ENCODE assay signal across 20 cellular contexts in the genomic region with DNA sequence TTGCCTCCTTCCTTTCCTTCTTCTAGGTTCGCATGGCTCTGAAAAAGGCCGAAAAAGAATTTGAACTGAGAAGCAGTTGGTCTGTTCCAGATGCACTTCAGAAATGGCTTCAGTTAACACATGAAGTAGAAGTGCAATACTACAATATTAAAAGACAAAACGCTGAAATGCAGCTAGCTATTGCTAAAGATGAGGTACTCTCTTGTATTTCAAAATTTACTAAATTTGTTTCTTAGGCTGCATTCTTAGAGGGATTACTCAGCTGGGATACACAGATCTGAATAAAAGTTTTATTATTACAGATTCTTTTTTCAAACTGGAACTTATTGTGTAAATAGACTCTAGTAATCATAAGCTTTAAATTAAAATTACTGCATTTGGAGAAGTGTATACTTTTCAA.
DNase-seq lines count a peak whose midpoint lies in the region; ATAC-seq and TF ChIP-seq lines count a peak whose summit lies in the region.
"Had no signal": no experiment of that assay in that cellular context is flagged by ENCODE, and none has a peak within 500 bp of the region (broad histone marks: within the 10 kb centered on the region; RNA-seq: fewer than 3 reads in every experiment).

No MANE protein-coding gene starts in this region.

- H3K4me3 ChIP-seq in AG10803 (ENCODE audit: low read length): no peak overlapping the region
- no peak overlapping the region for H3K4me3 ChIP-seq in CD4-positive, alpha-beta memory T cell (ENCODE audit: low read length in 2 of 2)
- H3K4me3 ChIP-seq in tibial nerve: no peak overlapping the region
- H3K4me3 ChIP-seq: cardiac muscle cell, vagina had no signal

- TF ChIP-seq CTCF in AG10803 (conservative IDR thresholded peaks at IDR 0.05; ENCODE audit: low read length): no peak
- TF ChIP-seq CTCF in tibial nerve (IDR thresholded peaks at IDR 0.05): no peak

- POLR2A ChIA-PET in naive thymus-derived CD8-positive, alpha-beta T cell (lab: Charles Lee): interaction anchor here (1.0 kb wide), 1 partner anchor 146 kb away, joined by 5 read pairs; the partner anchor contains the start of gene STIM2
- POLR2A ChIA-PET in CD4-positive, alpha-beta memory T cell (lab: Charles Lee; ENCODE audit: partially characterized antibody): interaction anchor here (0.8 to 5.7 kb wide), 2 partner anchors 22 to 146 kb away, joined by 3 to 24 read pairs; partner anchors contain the start of gene STIM2

- H3K4me1 ChIP-seq in CD4-positive, alpha-beta memory T cell (ENCODE audit: insufficient read depth, low read length): peaks cover 26% of the 10 kb centered on the region
- peaks cover 0 to 51% (median 3%) of the 10 kb centered on the region in 4 donors for H3K4me1 ChIP-seq in tibial nerve

- peak; percentile 67 for DNase-seq in AG10803 (ENCODE audit: low read depth)
- peak; percentile 52 for DNase-seq in HCEC 1CT
- peak; percentile 39 for DNase-seq in dedifferentiated amniotic fluid mesenchymal stem cell (ENCODE audit: extremely low spot score)
- DNase-seq in naive thymus-derived CD8-positive, alpha-beta T cell: no peak
- no peak for DNase-seq in CD4-positive, alpha-beta memory T cell
- no peak for DNase-seq in stimulated activated CD4-positive, alpha-beta T cell treated with anti-CD3 and anti-CD28 coated beads, Interleukin-4, amount 100 ng/mL, for 1 hour
- DNase-seq in tibial nerve (ENCODE audit: low spot score in 2 of 2): no peak
- DNase-seq in hepatic stellate cell (ENCODE audit: low spot score): no peak
- DNase-seq: activated CD4-positive, CD25-positive, alpha-beta regulatory T cell treated with anti-CD3 and anti-CD28 coated beads, Interleukin-2, amount 50 U/mL, for 72 hours; activated naive CD4-positive, alpha-beta T cell treated with anti-CD3 and anti-CD28 coated beads for 36 hours; endodermal cell; KG1; NCI-H1417; stimulated activated CD4-positive, alpha-beta T cell treated with anti-CD3 and anti-CD28 coated beads, Interleukin-4, amount 100 ng/mL, for 24 hours; T-helper 2 cell had no signal

- H3K36me3 ChIP-seq in CD4-positive, alpha-beta memory T cell (ENCODE audit: insufficient read depth, low read length): peaks cover 4% of the 10 kb centered on the region
- no peaks in the 10 kb centered on the region for H3K36me3 ChIP-seq in tibial nerve
- H3K36me3 ChIP-seq: vagina had no signal

- no peaks in the 10 kb centered on the region for H3K9me3 Mint-ChIP-seq in naive thymus-derived CD8-positive, alpha-beta T cell
- H3K9me3 Mint-ChIP-seq in CD4-positive, alpha-beta memory T cell: no peaks in the 10 kb centered on the region
- H3K9me3 Mint-ChIP-seq: activated naive CD4-positive, alpha-beta T cell treated with anti-CD3 and anti-CD28 coated beads for 36 hours; endodermal cell had no signal

- no peaks in the 10 kb centered on the region for H3K27me3 ChIP-seq in CD4-positive, alpha-beta memory T cell (ENCODE audit: insufficient read depth, low read length)
- H3K27me3 ChIP-seq in tibial nerve: no peaks in the 10 kb centered on the region
- H3K27me3 ChIP-seq: cardiac muscle cell, neutrophil, vagina had no signal

- no peak overlapping the region for H3K4me3 Mint-ChIP-seq in naive thymus-derived CD8-positive, alpha-beta T cell
- H3K4me3 Mint-ChIP-seq in CD4-positive, alpha-beta memory T cell: no peak overlapping the region
- H3K4me3 Mint-ChIP-seq: activated naive CD4-positive, alpha-beta T cell treated with anti-CD3 and anti-CD28 coated beads for 36 hours; endodermal cell had no signal

- H3K4me1 Mint-ChIP-seq in naive thymus-derived CD8-positive, alpha-beta T cell: peaks cover 8 to 27% (median 21%) of the 10 kb centered on the region in 4 donors
- peaks cover 22 to 36% (median 30%) of the 10 kb centered on the region in 4 donors for H3K4me1 Mint-ChIP-seq in CD4-positive, alpha-beta memory T cell

- TF ChIP-seq POLR2A in tibial nerve (IDR thresholded peaks at IDR 0.05): no peak

- H3K27me3 Mint-ChIP-seq in naive thymus-derived CD8-positive, alpha-beta T cell: no peaks in the 10 kb centered on the region
- H3K27me3 Mint-ChIP-seq in CD4-positive, alpha-beta memory T cell: no peaks in the 10 kb centered on the region

- no peaks in the 10 kb centered on the region for H3K9me3 ChIP-seq in CD4-positive, alpha-beta memory T cell (ENCODE audit: control insufficient read depth in 1 of 2, low read length in 2 of 2)
- no peaks in the 10 kb centered on the region for H3K9me3 ChIP-seq in tibial nerve
- H3K9me3 ChIP-seq: neutrophil, vagina had no signal

- intact Hi-C loops in CD4-positive, alpha-beta memory T cell (cut with micrococcal nuclease): loop anchor here (10.0 kb wide), 1 partner anchor 343 kb away; no protein-coding TSS in a partner anchor

- peaks cover 0 to 48% (median 0%) of the 10 kb centered on the region in 3 donors for H3K36me3 Mint-ChIP-seq in naive thymus-derived CD8-positive, alpha-beta T cell
- peaks cover 3 to 30% of the 10 kb centered on the region in 2 donors for H3K36me3 Mint-ChIP-seq in CD4-positive, alpha-beta memory T cell

- no peak for ATAC-seq in naive thymus-derived CD8-positive, alpha-beta T cell
- ATAC-seq: Right ventricle myocardium inferior, sciatic nerve had no signal

- H3K27ac Mint-ChIP-seq in naive thymus-derived CD8-positive, alpha-beta T cell: peak overlapping the region in 7 of 10 donors; percentile 24 to 89 (median 83)
- peak overlapping the region in 2 of 7 donors; percentile 62 to 82 for H3K27ac Mint-ChIP-seq in CD4-positive, alpha-beta memory T cell
- H3K27ac Mint-ChIP-seq: activated naive CD4-positive, alpha-beta T cell treated with anti-CD3 and anti-CD28 coated beads for 36 hours; endodermal cell had no signal

- TF ChIP-seq EP300 in tibial nerve (IDR thresholded peaks at IDR 0.05): no peak

- WGBS in tibial nerve, 2 donors: 59 to 63% methylated on average over 3 of the region's 3 CpGs

- H3K27ac ChIP-seq in CD4-positive, alpha-beta memory T cell (ENCODE audit: low read depth, low read length): no peak overlapping the region
- peak overlapping the region in 2 of 4 donors; percentile 32 to 41 for H3K27ac ChIP-seq in tibial nerve
- H3K27ac ChIP-seq: cardiac muscle cell, neutrophil, vagina had no signal

- CTCF ChIA-PET in CD4-positive, alpha-beta memory T cell (lab: Charles Lee; ENCODE audit: partially characterized antibody): interaction anchor here (0.6 to 6.4 kb wide), 16 partner anchors 12 to 677 kb away, joined by 3 to 82 read pairs (median 4); partner anchors contain the start of gene TBC1D19

Comparison
In these comparisons a context has a peak if more than half of its experiments do, and no peak if none do; other contexts are left out.
1. DNase-seq: peak in AG10803 (single experiment), HCEC 1CT (single experiment) and dedifferentiated amniotic fluid mesenchymal stem cell (single experiment); none in naive thymus-derived CD8-positive, alpha-beta T cell (0 of 10), CD4-positive, alpha-beta memory T cell (0 of 5), stimulated activated CD4-positive, alpha-beta T cell treated with anti-CD3 and anti-CD28 coated beads, Interleukin-4, amount 100 ng/mL, for 1 hour (single experiment), tibial nerve (0 of 2) and hepatic stellate cell (single experiment).